ENCODE assay signal across 18 cellular contexts in genomic region chr4:88744609-88745008, GRCh38. TPM values are rescaled to one million over a fixed set of nuclear protein-coding genes. Genes with fewer than 3 reads are reported as not detected.
A peak's percentile ranks its signal among the peaks of the same experiment; 100 is the strongest.
DNase-seq lines count a peak whose midpoint lies in the region; ATAC-seq and TF ChIP-seq lines count a peak whose summit lies in the region.
"Had no signal": no experiment of that assay in that cellular context is flagged by ENCODE, and none has a peak within 500 bp of the region (broad histone marks: within the 10 kb centered on the region; RNA-seq: fewer than 3 reads in every experiment).

No MANE protein-coding gene starts in this region.

- intact Hi-C loops in right cardiac atrium (cut with DNase I) (no loop called here), ascending aorta (cut with DNase I) (no loop called here)

- no peak overlapping the region for H3K4me3 ChIP-seq in right cardiac atrium (ENCODE audit: low read length)
- H3K4me3 ChIP-seq in right atrium auricular region: no peak overlapping the region
- H3K4me3 ChIP-seq in ascending aorta: no peak overlapping the region
- H3K4me3 ChIP-seq in parathyroid adenoma (ENCODE audit: low read depth, low read length): no peak overlapping the region
- H3K4me3 ChIP-seq: GM23338, Peyer's patch had no signal

- DNase-seq in right cardiac atrium (no peak), right atrium auricular region (ENCODE audit: low spot score) (no peak), ascending aorta (ENCODE audit: low spot score in 2 of 2) (no peak), MV-4-11 (lab: John Stamatoyannopoulos, UW) (no peak)
- DNase-seq in stimulated activated CD4-positive, alpha-beta T cell treated with anti-CD3 and anti-CD28 coated beads, Interleukin-4, amount 100 ng/mL, for 4 hours: no peak
- DNase-seq: Calu3; CD4-positive, CD25-positive, alpha-beta regulatory T cell; DND-41; GF-D8; NCI-H1436 treated with DMSO at 0.1 percent for 48 hours; NCI-H2081 treated with DMSO at 0.1 percent for 48 hours; NCI-H774; Peyer's patch; SHP77 treated with DMSO at 0.1 percent for 48 hours had no signal

- no peak for TF ChIP-seq CTCF in right atrium auricular region (IDR thresholded peaks at IDR 0.05)
- TF ChIP-seq CTCF in ascending aorta (IDR thresholded peaks at IDR 0.05): no peak
- TF ChIP-seq CTCF in parathyroid adenoma (IDR thresholded peaks at IDR 0.05): no peak

- peak overlapping the region; percentile 55 for H3K4me2 ChIP-seq in parathyroid adenoma (ENCODE audit: low read length)
- H3K4me2 ChIP-seq: GM23338 had no signal

- H3K36me3 ChIP-seq in right atrium auricular region (peaks cover 39% of the 10 kb centered on the region), ascending aorta (peaks cover 25 to 31% of the 10 kb centered on the region in 2 donors), parathyroid adenoma (ENCODE audit: control insufficient read depth, insufficient read depth, low read length) (no peaks in the 10 kb centered on the region)

- WGBS in right cardiac atrium: 74% methylated on average over 3 of the region's 3 CpGs

- H2AFZ ChIP-seq in parathyroid adenoma: no peak overlapping the region
- H2AFZ ChIP-seq: GM23338 had no signal

- H3K9me3 ChIP-seq in right cardiac atrium (ENCODE audit: control insufficient read depth, low read length): no peaks in the 10 kb centered on the region
- H3K9me3 ChIP-seq in right atrium auricular region: no peaks in the 10 kb centered on the region
- H3K9me3 ChIP-seq in ascending aorta: no peaks in the 10 kb centered on the region
- no peaks in the 10 kb centered on the region for H3K9me3 ChIP-seq in parathyroid adenoma (ENCODE audit: control insufficient read depth, low read length)
- H3K9me3 ChIP-seq: Peyer's patch had no signal

- no peak overlapping the region for H3K9ac ChIP-seq in parathyroid adenoma

- H3K27ac ChIP-seq in right cardiac atrium (ENCODE audit: low read length) (no peak overlapping the region), right atrium auricular region (peak overlapping the region in 1 of 2 donors; percentile 62), ascending aorta (peak overlapping the region; percentile 20 to 60), parathyroid adenoma (peak overlapping the region; percentile 82)
- H3K27ac ChIP-seq: Peyer's patch had no signal

- H3K4me1 ChIP-seq in right cardiac atrium (ENCODE audit: control insufficient read depth, insufficient read depth, low read length): peaks cover 7% of the 10 kb centered on the region
- H3K4me1 ChIP-seq in right atrium auricular region: peaks cover 0 to 21% of the 10 kb centered on the region in 2 donors
- H3K4me1 ChIP-seq in ascending aorta: peaks cover 8 to 15% of the 10 kb centered on the region in 2 donors
- peaks cover 18% of the 10 kb centered on the region for H3K4me1 ChIP-seq in parathyroid adenoma
- H3K4me1 ChIP-seq: Peyer's patch had no signal

- H3K27me3 ChIP-seq in right cardiac atrium (ENCODE audit: control insufficient read depth, insufficient read depth): no peaks in the 10 kb centered on the region
- no peaks in the 10 kb centered on the region for H3K27me3 ChIP-seq in right atrium auricular region
- no peaks in the 10 kb centered on the region for H3K27me3 ChIP-seq in ascending aorta
- H3K27me3 ChIP-seq in parathyroid adenoma (ENCODE audit: control insufficient read depth, insufficient read depth, low read length): no peaks in the 10 kb centered on the region
- H3K27me3 ChIP-seq: Peyer's patch had no signal

- peaks cover 7% of the 10 kb centered on the region for H3K79me2 ChIP-seq in parathyroid adenoma

- ATAC-seq in right cardiac atrium (peak; percentile 27 to 33), GM21529 (IDR thresholded peaks at IDR 0.05; ENCODE audit: unreplicated experiment) (no peak)
- ATAC-seq: GM23338 had no signal

RNA-seq across cellular contexts. Expression of gene NAP1L5, which starts 47.0 kb away (rescaled TPM):
- total RNA-seq in right cardiac atrium (10 to 100 TPM in 1 of 4 donors, 1 to 10 TPM in 3; 5.2 to 11.9 (median 6.3) TPM), right atrium auricular region (1 to 10 TPM; 5.2 to 6.6 TPM), ascending aorta (9.6 TPM)
- 12.9 TPM for polyA plus RNA-seq in right cardiac atrium
- total RNA-seq: A673, Calu3 had no signal
